ENCODE assay signal across 17 cellular contexts in the genomic region with DNA sequence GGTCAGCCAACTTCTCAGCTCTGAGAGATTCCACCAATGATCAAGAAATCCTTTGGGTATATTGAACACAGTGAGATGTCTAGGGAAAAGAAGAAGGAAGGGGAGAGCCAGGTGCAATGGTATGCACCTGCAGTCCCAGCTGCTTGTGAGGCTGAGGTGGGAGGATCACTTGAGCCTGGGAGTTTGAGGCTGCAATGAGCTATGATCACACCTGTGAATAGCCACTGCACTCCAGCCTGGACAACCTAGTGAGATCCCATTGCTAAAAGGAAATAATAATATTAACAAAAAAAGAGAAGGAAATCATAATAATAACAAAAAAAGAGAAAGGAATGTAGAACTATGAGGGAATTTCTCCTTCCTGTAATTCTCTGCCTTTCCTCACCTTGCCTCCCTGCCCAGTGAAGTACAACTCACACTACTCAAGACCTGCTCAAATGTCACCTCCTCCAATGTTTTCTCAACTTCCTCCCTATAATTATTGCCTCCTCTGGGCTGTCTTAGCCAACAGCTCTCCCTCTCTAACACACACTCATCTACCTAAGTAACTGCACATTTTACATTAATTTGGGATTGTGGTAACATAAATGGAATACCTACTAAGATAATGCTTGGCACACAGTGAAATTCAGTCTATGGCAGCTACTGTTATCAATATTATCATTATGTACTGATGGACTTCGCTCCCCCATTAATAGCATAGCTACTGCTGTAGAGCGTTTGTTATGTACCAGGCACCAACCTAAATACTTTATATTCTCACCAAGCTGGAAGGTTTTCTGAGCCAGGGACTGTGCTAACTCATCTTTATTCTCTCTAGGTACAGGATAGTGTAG.
DNase-seq lines count a peak whose midpoint lies in the region; ATAC-seq and TF ChIP-seq lines count a peak whose summit lies in the region.
"Had no signal": no experiment of that assay in that cellular context is flagged by ENCODE, and none has a peak within 500 bp of the region (broad histone marks: within the 10 kb centered on the region; RNA-seq: fewer than 3 reads in every experiment).

No MANE protein-coding gene starts in this region.

- H3K36me3 ChIP-seq in MM.1S (replicated peaks; ENCODE audit: insufficient read depth, low read length): no peaks in the 10 kb centered on the region
- H3K36me3 ChIP-seq: pancreas, stomach had no signal

- H2AFZ ChIP-seq in MM.1S (ENCODE audit: low read length): peak overlapping the region; percentile 51

- peak; percentile 2 for ATAC-seq in GM19438 (IDR thresholded peaks at IDR 0.05; ENCODE audit: low read depth, unreplicated experiment)
- ATAC-seq in stimulated activated naive B cell treated with anti-CD40 and anti-IgM and Interleukin-4, amounts not matched to agents 10 μg/mL and 1 μg/mL and 100 μg/mL, for 72 hours (replicated peaks): peak in 1 of 2 donors; percentile 1
- ATAC-seq: mucosa of descending colon had no signal

- no peaks in the 10 kb centered on the region for H3K36me3 Mint-ChIP-seq in chondrocyte (ENCODE audit: low read depth)
- no peaks in the 10 kb centered on the region for H3K36me3 Mint-ChIP-seq in stimulated activated naive B cell treated with anti-CD40 and anti-IgM and Interleukin-4, amounts not matched to agents 10 μg/mL and 1 μg/mL and 100 μg/mL, for 72 hours
- H3K36me3 Mint-ChIP-seq: CD4-positive, alpha-beta memory T cell had no signal

- no peaks in the 10 kb centered on the region for H3K9me2 ChIP-seq in MM.1S (replicated peaks; ENCODE audit: insufficient read depth, low read length)

- H3K4me1 ChIP-seq in MM.1S (ENCODE audit: low read length): peaks cover 10% of the 10 kb centered on the region

- no peak for DNase-seq in MM.1S
- no peak for DNase-seq in chondrocyte (ENCODE audit: low spot score)
- no peak for DNase-seq in stimulated activated naive B cell treated with anti-CD40 and anti-IgM and Interleukin-4, amounts not matched to agents 10 μg/mL and 1 μg/mL and 100 μg/mL, for 72 hours
- no peak for DNase-seq in stimulated activated CD4-positive, alpha-beta T cell treated with anti-CD3 and anti-CD28 coated beads, Interleukin-4, amount 100 ng/mL, for 1 hour
- no peak for DNase-seq in NCI-H345 (lab: John Stamatoyannopoulos, UW)
- DNase-seq in NCI-H446 treated with DMSO at 0.1 percent for 48 hours (lab: John Stamatoyannopoulos, UW): no peak
- DNase-seq: activated CD4-positive, alpha-beta memory T cell treated with anti-CD3 and anti-CD28 coated beads, Interleukin-2, amount 10 ng/mL, durations not matched to agents 7 days and 5 days; CD4-positive, alpha-beta memory T cell; EL; islet precursor cell; mucosa of descending colon; NCI-H1092; pancreas; stomach had no signal

- H3K9ac ChIP-seq in MM.1S (ENCODE audit: low read length): peak overlapping the region; percentile 7; the same call in 1 of the 2 replicates

- H3K9me3 Mint-ChIP-seq in chondrocyte (ENCODE audit: low read depth): no peaks in the 10 kb centered on the region
- H3K9me3 Mint-ChIP-seq in stimulated activated naive B cell treated with anti-CD40 and anti-IgM and Interleukin-4, amounts not matched to agents 10 μg/mL and 1 μg/mL and 100 μg/mL, for 72 hours: no peaks in the 10 kb centered on the region
- H3K9me3 Mint-ChIP-seq: activated CD4-positive, alpha-beta memory T cell treated with anti-CD3 and anti-CD28 coated beads, Interleukin-2, amount 10 ng/mL, durations not matched to agents 7 days and 5 days; activated T-helper 17 cell treated with anti-CD3 and anti-CD28 coated beads, Interleukin-2, amount 50 U/mL, for 72 hours; CD4-positive, alpha-beta memory T cell had no signal

- TF ChIP-seq CTCF in MM.1S (IDR thresholded peaks at IDR 0.05; ENCODE audit: low read length) (no peak), chondrocyte (IDR thresholded peaks at IDR 0.05) (no peak)

- H3K27ac ChIP-seq in MM.1S (ENCODE audit: low read length): peak overlapping the region; percentile 47; the same call in 1 of the 2 replicates
- H3K27ac ChIP-seq: pancreas had no signal

- peak overlapping the region; percentile 68 for H3K4me2 ChIP-seq in MM.1S (ENCODE audit: low read depth, low read length)

- no peak overlapping the region for H3K4me3 Mint-ChIP-seq in chondrocyte (ENCODE audit: unreplicated experiment)
- H3K4me3 Mint-ChIP-seq in stimulated activated naive B cell treated with anti-CD40 and anti-IgM and Interleukin-4, amounts not matched to agents 10 μg/mL and 1 μg/mL and 100 μg/mL, for 72 hours: peak overlapping the region; percentile 48 to 52
- H3K4me3 Mint-ChIP-seq: activated CD4-positive, alpha-beta memory T cell treated with anti-CD3 and anti-CD28 coated beads, Interleukin-2, amount 10 ng/mL, durations not matched to agents 7 days and 5 days; activated T-helper 17 cell treated with anti-CD3 and anti-CD28 coated beads, Interleukin-2, amount 50 U/mL, for 72 hours had no signal

- peaks cover 7% of the 10 kb centered on the region; the same call in 1 of the 2 replicates for H3F3A ChIP-seq in MM.1S (ENCODE audit: insufficient read depth, low read length)

- H3K4me3 ChIP-seq in MM.1S (ENCODE audit: low read length): 0 out of 2 replicates have a peak overlapping the region, but pooled peaks have one; percentile 36
- H3K4me3 ChIP-seq: mucosa of descending colon, pancreas, skin epidermis, stomach had no signal

- H3K27me3 Mint-ChIP-seq in chondrocyte (ENCODE audit: low read depth): no peaks in the 10 kb centered on the region
- no peaks in the 10 kb centered on the region for H3K27me3 Mint-ChIP-seq in stimulated activated naive B cell treated with anti-CD40 and anti-IgM and Interleukin-4, amounts not matched to agents 10 μg/mL and 1 μg/mL and 100 μg/mL, for 72 hours

- no peaks in the 10 kb centered on the region for H4K20me1 ChIP-seq in MM.1S (ENCODE audit: insufficient read depth, low read length)

- H3K4me1 Mint-ChIP-seq in chondrocyte (ENCODE audit: low read depth): peaks cover 35% of the 10 kb centered on the region
- H3K4me1 Mint-ChIP-seq in stimulated activated naive B cell treated with anti-CD40 and anti-IgM and Interleukin-4, amounts not matched to agents 10 μg/mL and 1 μg/mL and 100 μg/mL, for 72 hours: peaks cover 24 to 39% of the 10 kb centered on the region in 2 donors
- H3K4me1 Mint-ChIP-seq: activated T-helper 17 cell treated with anti-CD3 and anti-CD28 coated beads, Interleukin-2, amount 50 U/mL, for 72 hours had no signal

- H3K9me3 ChIP-seq in MM.1S (replicated peaks; ENCODE audit: insufficient read depth, low read length): no peaks in the 10 kb centered on the region
- H3K9me3 ChIP-seq: mucosa of descending colon, pancreas, stomach had no signal

- no peaks in the 10 kb centered on the region for H3K79me2 ChIP-seq in MM.1S (ENCODE audit: low read length)

- H3K27me3 ChIP-seq in MM.1S (replicated peaks; ENCODE audit: insufficient read depth, low read length): no peaks in the 10 kb centered on the region
- H3K27me3 ChIP-seq: pancreas, stomach had no signal

- H3K27ac Mint-ChIP-seq in chondrocyte (ENCODE audit: unreplicated experiment): peak overlapping the region; percentile 34
- no peak overlapping the region for H3K27ac Mint-ChIP-seq in stimulated activated naive B cell treated with anti-CD40 and anti-IgM and Interleukin-4, amounts not matched to agents 10 μg/mL and 1 μg/mL and 100 μg/mL, for 72 hours
- H3K27ac Mint-ChIP-seq: activated CD4-positive, alpha-beta memory T cell treated with anti-CD3 and anti-CD28 coated beads, Interleukin-2, amount 10 ng/mL, durations not matched to agents 7 days and 5 days; CD4-positive, alpha-beta memory T cell had no signal
